In the genomic region with DNA sequence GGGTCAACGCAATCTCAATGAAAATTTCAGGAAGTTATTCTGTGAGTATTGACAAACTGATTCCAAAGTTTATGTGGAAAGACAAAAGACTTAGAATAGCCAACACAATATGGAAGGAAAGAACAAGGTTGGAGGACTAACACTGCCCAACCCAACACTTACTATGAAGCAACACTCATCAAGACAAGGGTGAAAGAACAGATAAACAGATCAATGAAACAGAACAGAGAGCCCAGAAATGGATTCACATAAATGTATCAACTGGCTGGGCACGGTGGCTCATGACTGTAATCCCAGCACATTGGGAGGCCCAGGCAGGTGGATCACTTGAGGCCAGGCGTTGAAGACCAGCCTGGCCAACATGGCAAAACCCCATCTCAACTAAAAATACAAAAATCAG, we compare ENCODE assay signal across 19 cellular contexts. TPM values are rescaled to one million over a fixed set of nuclear protein-coding genes. Genes with fewer than 3 reads are reported as not detected.
DNase-seq lines count a peak whose midpoint lies in the region; ATAC-seq, FAIRE-seq and TF ChIP-seq lines count a peak whose summit lies in the region.
"Had no signal": no experiment of that assay in that cellular context is flagged by ENCODE, and none has a peak within 500 bp of the region (broad histone marks: within the 10 kb centered on the region; RNA-seq: fewer than 3 reads in every experiment).

No MANE protein-coding gene starts in this region.

- H3K4me1 Mint-ChIP-seq in activated CD8-positive, alpha-beta T cell treated with anti-CD3 and anti-CD28 coated beads for 36 hours (ENCODE audit: low read depth) = peaks cover 66% of the 10 kb centered on the region
- H3K4me1 Mint-ChIP-seq in activated CD8-positive, alpha-beta T cell treated with anti-CD3 and anti-CD28 coated beads, Interleukin-2, amount 10 ng/mL, durations not matched to agents 7 days and 5 days (ENCODE audit: low read depth) = peaks cover 53% of the 10 kb centered on the region
- peaks cover 73% of the 10 kb centered on the region for H3K4me1 Mint-ChIP-seq in CD8-positive, alpha-beta T cell (ENCODE audit: low read depth)
- H3K4me1 Mint-ChIP-seq in naive B cell = peaks cover 43 to 78% (median 73%) of the 10 kb centered on the region in 3 donors

- POLR2A ChIA-PET in activated CD8-positive, alpha-beta T cell treated with anti-CD3 and anti-CD28 coated beads for 36 hours (lab: Charles Lee) = no interaction called here
- POLR2A ChIA-PET in activated CD8-positive, alpha-beta T cell treated with anti-CD3 and anti-CD28 coated beads, Interleukin-2, amount 10 ng/mL, durations not matched to agents 7 days and 5 days (lab: Charles Lee) = no interaction called here
- POLR2A ChIA-PET in CD8-positive, alpha-beta T cell (lab: Charles Lee) = no interaction called here
- POLR2A ChIA-PET in K562 (lab: Yijun Ruan, JAX) = interaction anchor here (0.8 to 1.2 kb wide), 2 partner anchors 9 to 108 kb away, joined by 3 to 4 read pairs; no protein-coding TSS in a partner anchor

- CTCF ChIA-PET in activated CD8-positive, alpha-beta T cell treated with anti-CD3 and anti-CD28 coated beads for 36 hours (lab: Charles Lee) = no interaction called here
- CTCF ChIA-PET in activated CD8-positive, alpha-beta T cell treated with anti-CD3 and anti-CD28 coated beads, Interleukin-2, amount 10 ng/mL, durations not matched to agents 7 days and 5 days (lab: Charles Lee) = no interaction called here
- CTCF ChIA-PET in CD8-positive, alpha-beta T cell (lab: Charles Lee) = no interaction called here
- CTCF ChIA-PET in K562 (lab: Yijun Ruan, JAX; ENCODE audit: low intra/inter-chr PET ratio) = no interaction called here

- BruUV-seq in K562 (replicated peaks; lab: Mats Ljungman, UMichigan) = no TSS peak

- in situ Hi-C loops in K562 (cut with MboI) = no loop called here

- H3K27me3 ChIP-seq in CD8-positive, alpha-beta T cell (ENCODE audit: insufficient read depth, low read length) = no peaks in the 10 kb centered on the region
- H3K27me3 ChIP-seq in K562 (ENCODE audit: control insufficient read depth in 2 of 2, insufficient read depth in 2 of 2, low read length in 2 of 2) = no peaks in the 10 kb centered on the region
- H3K27me3 ChIP-seq: BE2C had no signal

- H3K27me3 Mint-ChIP-seq in activated CD8-positive, alpha-beta T cell treated with anti-CD3 and anti-CD28 coated beads for 36 hours = no peaks in the 10 kb centered on the region
- no peaks in the 10 kb centered on the region for H3K27me3 Mint-ChIP-seq in activated CD8-positive, alpha-beta T cell treated with anti-CD3 and anti-CD28 coated beads, Interleukin-2, amount 10 ng/mL, durations not matched to agents 7 days and 5 days (ENCODE audit: low read depth)
- no peaks in the 10 kb centered on the region for H3K27me3 Mint-ChIP-seq in CD8-positive, alpha-beta T cell (ENCODE audit: low read depth)
- no peaks in the 10 kb centered on the region for H3K27me3 Mint-ChIP-seq in naive B cell

- H3K9me3 Mint-ChIP-seq in activated CD8-positive, alpha-beta T cell treated with anti-CD3 and anti-CD28 coated beads for 36 hours = peaks cover 6% of the 10 kb centered on the region
- peaks cover 9% of the 10 kb centered on the region for H3K9me3 Mint-ChIP-seq in activated CD8-positive, alpha-beta T cell treated with anti-CD3 and anti-CD28 coated beads, Interleukin-2, amount 10 ng/mL, durations not matched to agents 7 days and 5 days (ENCODE audit: insufficient read depth)
- H3K9me3 Mint-ChIP-seq in CD8-positive, alpha-beta T cell = no peaks in the 10 kb centered on the region
- peaks cover 0 to 10% (median 0%) of the 10 kb centered on the region in 7 donors for H3K9me3 Mint-ChIP-seq in naive B cell

- intact Hi-C loops in activated CD8-positive, alpha-beta T cell treated with anti-CD3 and anti-CD28 coated beads for 36 hours (cut with micrococcal nuclease) = no loop called here
- intact Hi-C loops in CD8-positive, alpha-beta T cell (cut with DNase I, micrococcal nuclease) = loop anchor here in 1 of 2 experiments (5.0 kb wide), 1 partner anchor 37 kb away; no protein-coding TSS in a partner anchor
- intact Hi-C loops in K562 (cut with micrococcal nuclease) = loop anchor here (10.0 kb wide), 1 partner anchor 54 kb away; no protein-coding TSS in a partner anchor

- no peak overlapping the region for H3K27ac ChIP-seq in CD8-positive, alpha-beta T cell (ENCODE audit: low read depth, low read length)
- peak overlapping the region; percentile 9; the same call in 2 of the 3 replicates for H3K27ac ChIP-seq in K562 (ENCODE audit: extremely low read depth, low read depth, low read length)
- H3K27ac ChIP-seq: RWPE1 had no signal

- DNase-seq in activated CD8-positive, alpha-beta T cell treated with anti-CD3 and anti-CD28 coated beads for 36 hours = no peak
- no peak for DNase-seq in activated CD8-positive, alpha-beta T cell treated with anti-CD3 and anti-CD28 coated beads, Interleukin-2, amount 10 ng/mL, durations not matched to agents 7 days and 5 days
- DNase-seq in CD8-positive, alpha-beta T cell = no peak
- DNase-seq in K562 (ENCODE audit: extremely low read depth in 1 of 4, low spot score in 3 of 4) (no peak), naive B cell (no peak), NCI-H1694 treated with DMSO at 0.1 percent for 48 hours (lab: John Stamatoyannopoulos, UW) (no peak)
- DNase-seq in activated CD4-positive, alpha-beta T cell treated with anti-CD3 and anti-CD28 coated beads, Interleukin-2, amount 50 U/mL, for 4 hours = no peak
- DNase-seq: 8988T, BE2C, NCI-H1048, NCI-H146, NCI-H2081 treated with DMSO at 0.1 percent for 48 hours, NCI-H510A treated with DMSO at 0.1 percent for 48 hours, NCI-H82, PC-3 had no signal

- no peak overlapping the region for H3K4me3 Mint-ChIP-seq in activated CD8-positive, alpha-beta T cell treated with anti-CD3 and anti-CD28 coated beads for 36 hours
- H3K4me3 Mint-ChIP-seq in activated CD8-positive, alpha-beta T cell treated with anti-CD3 and anti-CD28 coated beads, Interleukin-2, amount 10 ng/mL, durations not matched to agents 7 days and 5 days = no peak overlapping the region
- H3K4me3 Mint-ChIP-seq in CD8-positive, alpha-beta T cell = no peak overlapping the region
- H3K4me3 Mint-ChIP-seq in naive B cell = peak overlapping the region in 1 of 8 donors; percentile 59

- ATAC-seq in activated CD8-positive, alpha-beta T cell treated with anti-CD3 and anti-CD28 coated beads for 36 hours = no peak
- no peak for ATAC-seq in activated CD8-positive, alpha-beta T cell treated with anti-CD3 and anti-CD28 coated beads, Interleukin-2, amount 10 ng/mL, durations not matched to agents 7 days and 5 days
- ATAC-seq in CD8-positive, alpha-beta T cell = no peak
- ATAC-seq in K562 (peak; percentile 12; the same call in 2 of the 3 replicates), naive B cell (ENCODE audit: low read depth in 2 of 2) (no peak), GM21619 (IDR thresholded peaks at IDR 0.05; ENCODE audit: unreplicated experiment) (no peak)
- ATAC-seq: PC-3 had no signal

- 76% methylated on average over 3 of the region's 3 CpGs for WGBS in K562 (ENCODE audit: insufficient coverage, low coverage, missing lambda C conversion rate)

- TF ChIP-seq EP300 in K562 (IDR thresholded peaks at IDR 0.05; ENCODE audit: low read length) = no peak

- no peaks in the 10 kb centered on the region for H3K9me3 ChIP-seq in CD8-positive, alpha-beta T cell (ENCODE audit: low read length)
- no peaks in the 10 kb centered on the region for H3K9me3 ChIP-seq in K562 (replicated peaks; ENCODE audit: control insufficient read depth, insufficient read depth, low read depth, low read length)
- H3K9me3 ChIP-seq: BE2C had no signal

- TF ChIP-seq CTCF in activated CD8-positive, alpha-beta T cell treated with anti-CD3 and anti-CD28 coated beads for 36 hours (IDR thresholded peaks at IDR 0.05) = no peak
- TF ChIP-seq CTCF in CD8-positive, alpha-beta T cell (IDR thresholded peaks at IDR 0.05) = no peak
- TF ChIP-seq CTCF in K562 (IDR thresholded peaks at IDR 0.05 in 2 of 3, conservative IDR thresholded peaks at IDR 0.05 in 1 of 3; ENCODE audit: insufficient read depth in 2 of 3, low read depth in 1 of 3, low read length in 3 of 3) = no peak

- no peak for TF ChIP-seq POLR2A in K562 (conservative IDR thresholded peaks at IDR 0.05)

- H3K4me1 ChIP-seq in CD8-positive, alpha-beta T cell (ENCODE audit: insufficient read depth, low read length) = peaks cover 47% of the 10 kb centered on the region
- H3K4me1 ChIP-seq in K562 (replicated peaks in 1 of 2; ENCODE audit: control insufficient read depth in 2 of 2, insufficient read depth in 2 of 2, low read length in 2 of 2) = peaks cover 9 to 27% of the 10 kb centered on the region in 2 experiments; a peak in 3 of 5 replicates
- H3K4me1 ChIP-seq: BE2C had no signal

- no peak overlapping the region for H3K4me3 ChIP-seq in CD8-positive, alpha-beta T cell (ENCODE audit: low read depth, low read length)
- H3K4me3 ChIP-seq in K562 = no peak overlapping the region

- no peaks in the 10 kb centered on the region for H3K9me1 ChIP-seq in K562 (ENCODE audit: control insufficient read depth, insufficient read depth, low read length)

- FAIRE-seq in K562 (lab: Jason Lieb, UNC) = no peak
- FAIRE-seq: GM12892, H54 had no signal

- H3K36me3 ChIP-seq in CD8-positive, alpha-beta T cell (ENCODE audit: insufficient read depth, low read length) = no peaks in the 10 kb centered on the region
- H3K36me3 ChIP-seq in K562 (ENCODE audit: control insufficient read depth, insufficient read depth, low read length) = no peaks in the 10 kb centered on the region
- H3K36me3 ChIP-seq: BE2C had no signal

- H3K36me3 Mint-ChIP-seq in activated CD8-positive, alpha-beta T cell treated with anti-CD3 and anti-CD28 coated beads for 36 hours (ENCODE audit: low read depth) = peaks cover 16% of the 10 kb centered on the region
- H3K36me3 Mint-ChIP-seq in activated CD8-positive, alpha-beta T cell treated with anti-CD3 and anti-CD28 coated beads, Interleukin-2, amount 10 ng/mL, durations not matched to agents 7 days and 5 days (ENCODE audit: low read depth) = peaks cover 34% of the 10 kb centered on the region
- peaks cover 5% of the 10 kb centered on the region for H3K36me3 Mint-ChIP-seq in CD8-positive, alpha-beta T cell
- peaks cover 0 to 5% of the 10 kb centered on the region in 2 donors for H3K36me3 Mint-ChIP-seq in naive B cell

- H4K20me1 ChIP-seq in K562 (replicated peaks; ENCODE audit: control insufficient read depth, insufficient read depth, low read length) = no peaks in the 10 kb centered on the region

- no peak overlapping the region for H2AFZ ChIP-seq in K562 (ENCODE audit: low read depth, low read length)

- H3K27ac Mint-ChIP-seq in activated CD8-positive, alpha-beta T cell treated with anti-CD3 and anti-CD28 coated beads for 36 hours = peak overlapping the region; percentile 38
- no peak overlapping the region for H3K27ac Mint-ChIP-seq in activated CD8-positive, alpha-beta T cell treated with anti-CD3 and anti-CD28 coated beads, Interleukin-2, amount 10 ng/mL, durations not matched to agents 7 days and 5 days
- H3K27ac Mint-ChIP-seq in CD8-positive, alpha-beta T cell = peak overlapping the region; percentile 6
- peak overlapping the region in 4 of 6 donors; percentile 0 to 96 (median 26) for H3K27ac Mint-ChIP-seq in naive B cell

- no peak for TF ChIP-seq RAD21 in K562 (CRISPR knock-in tag; conservative IDR thresholded peaks at IDR 0.05 in 1 of 2, IDR thresholded peaks at IDR 0.05 in 1 of 2)

- H3K79me2 ChIP-seq in K562 (ENCODE audit: control insufficient read depth, insufficient read depth, low read length) = peaks cover 72% of the 10 kb centered on the region

- no peak overlapping the region for H3K9ac ChIP-seq in K562 (ENCODE audit: insufficient read depth in 1 of 2, low read depth in 2 of 2, low read length in 2 of 2)

- H3K4me2 ChIP-seq in K562 (ENCODE audit: insufficient read depth, low read length) = no peak overlapping the region

RNA-seq across cellular contexts. Expression of gene FRYL, which starts 41.2 kb away (rescaled TPM):
- 10 to 100 TPM; 66.6 to 73.2 TPM for total RNA-seq in activated CD8-positive, alpha-beta T cell treated with anti-CD3 and anti-CD28 coated beads for 36 hours
- total RNA-seq in activated CD8-positive, alpha-beta T cell treated with anti-CD3 and anti-CD28 coated beads, Interleukin-2, amount 10 ng/mL, durations not matched to agents 7 days and 5 days = 100 to 1,000 TPM in 1 of 2 experiments, 10 to 100 TPM in 1; 98.5 to 107 TPM
- 10 to 100 TPM; 62.9 to 66.7 TPM for total RNA-seq in CD8-positive, alpha-beta T cell
- total RNA-seq in K562 (2011; cell fraction: chromatin; rRNA removed; ENCODE audit: low replicate concordance) = 54.3 and 216 TPM in 2 replicates
- total RNA-seq in K562 (2011; cell fraction: nucleolus; rRNA removed) = 36.9 and 53.4 TPM in 2 replicates
- 66.0 and 97.4 TPM in 2 replicates for total RNA-seq in K562 (2011; cell fraction: nucleoplasm; rRNA removed)
- total RNA-seq in K562 (2014; rRNA removed) = 15.9 and 31.6 TPM in 2 replicates
- total RNA-seq in K562 (2014; rRNA removed; fragmentation: Illumina TruSeq; extraction: Trizol) = 29.3 and 36.9 TPM in 2 replicates
- total RNA-seq in K562 (2015; rRNA removed; fragmentation: Illumina TruSeq; extraction: Trizol) = 31.7 and 34.9 TPM in 2 replicates
- 24.1 and 25.8 TPM in 2 replicates for total RNA-seq in K562 (2021)
- polyA plus RNA-seq in K562 (2011; rRNA removed) = 16.0 and 21.7 TPM in 2 replicates
- 4.9 and 8.5 TPM in 2 replicates for polyA plus RNA-seq in K562 (2011; cell fraction: cytosol; rRNA removed)
- polyA plus RNA-seq in K562 (2011; cell fraction: nucleus; rRNA removed) = 24.7 and 39.0 TPM in 2 replicates
- 10.3 and 14.0 TPM in 2 replicates for polyA plus RNA-seq in K562 (2012)
- polyA plus RNA-seq in K562 (2014; fragmentation: Illumina TruSeq; extraction: Trizol) = 11.4 and 13.2 TPM in 2 replicates
- polyA plus RNA-seq in K562 (2014; fragmentation: Nextera tagmentation; extraction: Ambion mirVana) = 1 to 10 TPM; 7.2 TPM
- 9.3 and 11.5 TPM in 2 replicates for polyA plus RNA-seq in K562 (2014; rRNA removed)
- polyA minus RNA-seq in K562 (2011; rRNA and poly(A)+ RNA removed) = 96.4 and 106 TPM in 2 replicates
- polyA minus RNA-seq in K562 (2011; cell fraction: cytosol; rRNA and poly(A)+ RNA removed) = 18.9 and 26.7 TPM in 2 replicates
- polyA minus RNA-seq in K562 (2011; cell fraction: nucleus; rRNA and poly(A)+ RNA removed) = 125 and 183 TPM in 2 replicates
- polyA plus RNA-seq in naive B cell (ENCODE audit: low read depth in 6 of 6) = 10 to 100 TPM; 24.4 to 49.5 (median 37.9) TPM
